In genomic region chr4:140081582-140082398, GRCh38 we compare ENCODE assay signal across 13 cellular contexts.
DNase-seq lines count a peak whose midpoint lies in the region; TF ChIP-seq lines count a peak whose summit lies in the region.
"Had no signal": no experiment of that assay in that cellular context is flagged by ENCODE, and none has a peak within 500 bp of the region (broad histone marks: within the 10 kb centered on the region; RNA-seq: fewer than 3 reads in every experiment).

No MANE protein-coding gene starts in this region.

- no peak for TF ChIP-seq EP300 in sigmoid colon (IDR thresholded peaks at IDR 0.05)

- 44% methylated on average over 9 of the region's 9 CpGs for WGBS in hepatocyte (ENCODE audit: low lambda C conversion rate, missing lambda C conversion rate)
- 78 to 84% methylated on average over 9 of the region's 9 CpGs for WGBS in sigmoid colon, 2 donors

- no peak for TF ChIP-seq POLR2A in sigmoid colon (IDR thresholded peaks at IDR 0.05)

- CTCF ChIA-PET in HEK293 (lab: Yijun Ruan, JAX): no interaction called here

- peaks cover 56% of the 10 kb centered on the region for H3K79me2 ChIP-seq in hepatocyte

- H3K36me3 ChIP-seq in HEK293 (ENCODE audit: control insufficient read depth in 2 of 2, insufficient read depth in 1 of 2, low read length in 2 of 2) (no peaks in the 10 kb centered on the region), hepatocyte (replicated peaks; ENCODE audit: insufficient read depth, low read depth) (no peaks in the 10 kb centered on the region), sigmoid colon (no peaks in the 10 kb centered on the region)
- H3K36me3 ChIP-seq: thoracic aorta had no signal

- peak overlapping the region; percentile 44 for H3K4me2 ChIP-seq in hepatocyte

- H3K4me1 ChIP-seq in HEK293 (ENCODE audit: control insufficient read depth, insufficient read depth, low read length) (peaks cover 6% of the 10 kb centered on the region; the same call in 1 of the 2 replicates), hepatocyte (ENCODE audit: insufficient read depth) (peaks cover 55% of the 10 kb centered on the region), sigmoid colon (peaks cover 0 to 58% (median 39%) of the 10 kb centered on the region in 4 donors)

- H3K9me2 ChIP-seq in hepatocyte (replicated peaks; ENCODE audit: insufficient read depth): no peaks in the 10 kb centered on the region

- POLR2A ChIA-PET in HEK293 (lab: Yijun Ruan, JAX): no interaction called here

- no peak overlapping the region for H2AFZ ChIP-seq in hepatocyte

- H3K9me3 ChIP-seq in HEK293 (ENCODE audit: control insufficient read depth, insufficient read depth, low read depth, low read length) (no peaks in the 10 kb centered on the region), hepatocyte (ENCODE audit: low read depth) (no peaks in the 10 kb centered on the region), sigmoid colon (no peaks in the 10 kb centered on the region)
- H3K9me3 ChIP-seq: BLaER1, thoracic aorta had no signal

- H3K27ac ChIP-seq in HEK293 (ENCODE audit: extremely low read depth, low read depth, low read length) (no peak overlapping the region), hepatocyte (peak overlapping the region; percentile 69), sigmoid colon (peak overlapping the region; percentile 7 to 53 (median 34))
- H3K27ac ChIP-seq: BLaER1, thoracic aorta had no signal

- H3K27me3 ChIP-seq in hepatocyte (no peaks in the 10 kb centered on the region), sigmoid colon (no peaks in the 10 kb centered on the region)
- H3K27me3 ChIP-seq: BLaER1 had no signal

- TF ChIP-seq CTCF in HEK293 (tag by site-specific recombination; IDR thresholded peaks at IDR 0.05) (no peak), WI38 (IDR thresholded peaks at IDR 0.05; ENCODE audit: low read depth, low read length) (no peak), hepatocyte (IDR thresholded peaks at IDR 0.05; ENCODE audit: poor library complexity) (no peak), sigmoid colon (IDR thresholded peaks at IDR 0.05) (no peak)

- DNase-seq in hepatocyte (ENCODE audit: low spot score) (no peak), sigmoid colon (no peak), SK-N-DZ (ENCODE audit: low spot score) (no peak), HT-29 (ENCODE audit: low spot score) (no peak), activated T-cell treated with anti-CD3 and anti-CD28 coated beads for 4 hours (no peak), mucosa of gallbladder (ENCODE audit: low spot score) (no peak)
- DNase-seq: NCI-H1105, nucleus accumbens, SW 1271 had no signal

- H3K4me3 ChIP-seq in HEK293 (ENCODE audit: low read depth, low read length) (no peak overlapping the region), WI38 (ENCODE audit: low read depth, low read length) (peak overlapping the region; percentile 30; the same call in 1 of the 2 replicates), hepatocyte (no peak overlapping the region), sigmoid colon (no peak overlapping the region)
- H3K4me3 ChIP-seq: BLaER1, thoracic aorta had no signal

- intact Hi-C loops in sigmoid colon (cut with DNase I): no loop called here

- no peaks in the 10 kb centered on the region for H4K20me1 ChIP-seq in hepatocyte (ENCODE audit: insufficient read depth, poor library complexity, severe bottlenecking)
- H4K20me1 ChIP-seq: BLaER1 had no signal

TF ChIP-seq in HEK293, 187 proteins besides CTCF, POLR2A, EP300 and RAD21:
- TF ChIP-seq ZSCAN16 (tag by site-specific recombination; IDR thresholded peaks at IDR 0.05) (no peak), ZNF677 (tag by site-specific recombination; IDR thresholded peaks at IDR 0.05) (0 out of 2 replicates have a peak, but pooled peaks have one; percentile 20), ZNF521 (tag by site-specific recombination; IDR thresholded peaks at IDR 0.05) (no peak)
TF ChIP-seq in HEK293: peak in this region for 1.
